In genomic region chr10:71950683-71951082, GRCh38 we compare ENCODE assay signal across 9 cellular contexts.
"Had no signal": no experiment of that assay in that cellular context is flagged by ENCODE, and none has a peak within 500 bp of the region (broad histone marks: within the 10 kb centered on the region; RNA-seq: fewer than 3 reads in every experiment).

No MANE protein-coding gene starts in this region.

- H3K4me1 ChIP-seq: HAP-1 had no signal

- DNase-seq: GM23248, GOT3, H7, HFFc6, IMR-90 had no signal

- H3K9ac ChIP-seq: GM23248 had no signal

- FAIRE-seq: K562 had no signal

- H3K27ac ChIP-seq: GM23248, HL-60 had no signal

- ATAC-seq: HCT116, K562 had no signal

- H3K4me3 Mint-ChIP-seq: HFFc6 had no signal

- H3K4me3 ChIP-seq: GM23248, HAP-1, K562 had no signal

- H3K27ac Mint-ChIP-seq: HFFc6 had no signal

- H3K36me3 ChIP-seq: HAP-1 had no signal

- H2AFZ ChIP-seq: GM23248 had no signal
